In the genomic region with DNA sequence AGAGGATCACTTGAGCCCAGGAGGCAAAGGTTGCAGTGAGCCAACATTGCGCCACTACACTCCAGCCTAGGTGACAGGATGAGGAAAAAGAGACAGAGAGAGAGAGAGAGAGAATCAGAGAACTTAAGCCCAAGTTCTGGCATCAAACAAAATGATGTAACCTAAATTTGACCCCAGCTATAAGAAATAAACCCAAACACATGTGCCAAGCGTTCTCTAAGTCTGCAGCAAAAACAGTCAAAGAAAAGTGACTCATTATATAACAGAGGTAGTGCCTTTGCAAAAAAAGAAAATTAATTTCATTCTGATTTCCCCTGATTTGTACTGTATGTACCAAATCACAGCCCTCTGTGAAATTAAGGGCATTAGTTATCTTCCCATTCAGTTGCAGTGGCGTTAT, we compare ENCODE assay signal across 23 cellular contexts.
DNase-seq lines count a peak whose midpoint lies in the region; ATAC-seq and TF ChIP-seq lines count a peak whose summit lies in the region.
"Had no signal": no experiment of that assay in that cellular context is flagged by ENCODE, and none has a peak within 500 bp of the region (broad histone marks: within the 10 kb centered on the region; RNA-seq: fewer than 3 reads in every experiment).

No MANE protein-coding gene starts in this region.

- H2AFZ ChIP-seq in fibroblast of lung (ENCODE audit: low read length) (no peak overlapping the region), neural progenitor cell (replicated peaks) (no peak overlapping the region)
- H2AFZ ChIP-seq: GM23248 had no signal

- H3K9me3 ChIP-seq in fibroblast of lung (ENCODE audit: control insufficient read depth, insufficient read depth, low read depth, low read length) (no peaks in the 10 kb centered on the region), neural progenitor cell (ENCODE audit: low read depth) (no peaks in the 10 kb centered on the region), Caco-2 (no peaks in the 10 kb centered on the region)

- H3K36me3 ChIP-seq in fibroblast of lung (ENCODE audit: control insufficient read depth, insufficient read depth, low read length), result peaks cover 1% of the 10 kb centered on the region
- H3K36me3 ChIP-seq in neural progenitor cell, result no peaks in the 10 kb centered on the region
- H3K36me3 ChIP-seq in Caco-2 (ENCODE audit: control insufficient read depth, insufficient read depth, low read length), result no peaks in the 10 kb centered on the region

- CTCF ChIA-PET in Caco-2 (lab: Charles Lee), result no interaction called here

- H3K27ac ChIP-seq in fibroblast of lung (ENCODE audit: insufficient read depth, low read length) (no peak overlapping the region), neural progenitor cell (peak overlapping the region; percentile 39)
- H3K27ac ChIP-seq: GM23248, SK-N-MC had no signal

- peaks cover 3% of the 10 kb centered on the region for H3K36me3 Mint-ChIP-seq in neural progenitor cell
- H3K36me3 Mint-ChIP-seq in Caco-2 (ENCODE audit: insufficient read depth, unreplicated experiment), result no peaks in the 10 kb centered on the region
- H3K36me3 Mint-ChIP-seq: CD8-positive, alpha-beta memory T cell; T-cell had no signal

- H3K27ac Mint-ChIP-seq in neural progenitor cell, result no peak overlapping the region
- no peak overlapping the region for H3K27ac Mint-ChIP-seq in Caco-2 (ENCODE audit: unreplicated experiment)
- H3K27ac Mint-ChIP-seq: CD8-positive, alpha-beta memory T cell; T-cell had no signal

- H3K9ac ChIP-seq in fibroblast of lung (ENCODE audit: insufficient read depth, low read length), result no peak overlapping the region
- no peak overlapping the region for H3K9ac ChIP-seq in neural progenitor cell
- H3K9ac ChIP-seq: GM23248 had no signal

- H3K4me3 ChIP-seq in fibroblast of lung (replicated peaks in 1 of 4; ENCODE audit: control extremely low read depth in 1 of 4, insufficient read depth in 1 of 4, low read depth in 3 of 4, low read length in 4 of 4), result no peak overlapping the region
- H3K4me3 ChIP-seq in neural progenitor cell, result no peak overlapping the region
- no peak overlapping the region for H3K4me3 ChIP-seq in Caco-2 (ENCODE audit: low read depth, low read length)
- H3K4me3 ChIP-seq: GM23248, SK-N-MC had no signal

- POLR2A ChIA-PET in Caco-2 (lab: Charles Lee), result no interaction called here

- DNase-seq in EL (peak; percentile 18), LHCN-M2 (ENCODE audit: low read depth) (peak; percentile 23), fibroblast of lung (ENCODE audit: low read depth in 2 of 2) (peak; percentile 60 to 63), neural progenitor cell (ENCODE audit: low spot score) (no peak), NCI-H345 treated with DMSO at 0.1 percent for 48 hours (lab: John Stamatoyannopoulos, UW; ENCODE audit: unreplicated experiment) (no peak), Caco-2 (no peak)
- DNase-seq: C1 segment of cervical spinal cord; CD8-positive, alpha-beta memory T cell; DMS79 treated with DMSO at 0.1 percent for 48 hours; GM23248; KBM-7; NCI-H1417; NCI-H1930; NCI-H2171; NCI-H446 treated with DMSO at 0.1 percent for 48 hours; NCI-H774; OCI-M1; SHP77; T-cell had no signal

- H3K79me2 ChIP-seq in fibroblast of lung (ENCODE audit: control insufficient read depth, insufficient read depth, low read length), result peaks cover 31% of the 10 kb centered on the region
- peaks cover 57% of the 10 kb centered on the region for H3K79me2 ChIP-seq in neural progenitor cell (ENCODE audit: low read depth)

- H3K27me3 Mint-ChIP-seq in neural progenitor cell (ENCODE audit: insufficient read depth, low read depth) (no peaks in the 10 kb centered on the region), Caco-2 (ENCODE audit: insufficient read depth, unreplicated experiment) (peaks cover 7% of the 10 kb centered on the region)
- H3K27me3 Mint-ChIP-seq: CD8-positive, alpha-beta memory T cell; T-cell had no signal

- H3K4me3 Mint-ChIP-seq in neural progenitor cell (no peak overlapping the region), Caco-2 (ENCODE audit: unreplicated experiment) (no peak overlapping the region)
- H3K4me3 Mint-ChIP-seq: CD8-positive, alpha-beta memory T cell; T-cell had no signal

- no peak overlapping the region for H3K4me2 ChIP-seq in fibroblast of lung (ENCODE audit: extremely low read depth, insufficient read depth, low read length)
- H3K4me2 ChIP-seq in neural progenitor cell, result no peak overlapping the region

- H3K4me1 ChIP-seq in fibroblast of lung (ENCODE audit: control insufficient read depth, extremely low read depth, insufficient read depth, low read length) (no peaks in the 10 kb centered on the region), neural progenitor cell (peaks cover 27% of the 10 kb centered on the region), Caco-2 (no peaks in the 10 kb centered on the region)

- H3F3A ChIP-seq in neural progenitor cell (ENCODE audit: low read depth), result peaks cover 12% of the 10 kb centered on the region

- H3K9me3 Mint-ChIP-seq in neural progenitor cell, result no peaks in the 10 kb centered on the region
- no peaks in the 10 kb centered on the region for H3K9me3 Mint-ChIP-seq in Caco-2 (ENCODE audit: unreplicated experiment)

- no TSS peak for BruUV-seq in Caco-2 (replicated peaks; lab: Mats Ljungman, UMichigan)

- H3K27me3 ChIP-seq in fibroblast of lung (ENCODE audit: control insufficient read depth, insufficient read depth, low read length) (no peaks in the 10 kb centered on the region), neural progenitor cell (no peaks in the 10 kb centered on the region), Caco-2 (replicated peaks; ENCODE audit: control insufficient read depth, insufficient read depth, low read length) (no peaks in the 10 kb centered on the region)

- intact Hi-C loops in Caco-2 (cut with micrococcal nuclease; ENCODE audit: unreplicated experiment), result no loop called here

- no peak for TF ChIP-seq CTCF in fibroblast of lung (conservative IDR thresholded peaks at IDR 0.05 in 1 of 2, IDR thresholded peaks at IDR 0.05 in 1 of 2; ENCODE audit: low read depth in 1 of 2, low read length in 2 of 2)
- no peak for TF ChIP-seq CTCF in neural progenitor cell (IDR thresholded peaks at IDR 0.05)
- TF ChIP-seq CTCF in Caco-2 (IDR thresholded peaks at IDR 0.05; ENCODE audit: insufficient read depth in 1 of 2, low read depth in 1 of 2, low read length in 1 of 2, severe bottlenecking in 1 of 2, unreplicated experiment in 1 of 2), result no peak

- ATAC-seq in HG03139 (IDR thresholded peaks at IDR 0.05; ENCODE audit: unreplicated experiment) (no peak), GM21515 (IDR thresholded peaks at IDR 0.05; ENCODE audit: unreplicated experiment) (no peak)
- ATAC-seq: HCT116, T-cell had no signal

- H4K20me1 ChIP-seq in fibroblast of lung (ENCODE audit: control insufficient read depth, extremely low read depth, insufficient read depth, low read length) (no peaks in the 10 kb centered on the region), neural progenitor cell (ENCODE audit: low read depth) (peaks cover 42% of the 10 kb centered on the region)

- H3K4me1 Mint-ChIP-seq in neural progenitor cell, result peaks cover 29% of the 10 kb centered on the region
- no peaks in the 10 kb centered on the region for H3K4me1 Mint-ChIP-seq in Caco-2 (ENCODE audit: low read depth, unreplicated experiment)
- H3K4me1 Mint-ChIP-seq: CD8-positive, alpha-beta memory T cell; T-cell had no signal

Comparison
In these comparisons a context has a peak if more than half of its experiments do, and no peak if none do; other contexts are left out.
1. DNase-seq: peak in EL (single experiment), LHCN-M2 (single experiment) and fibroblast of lung (2 of 2); none in neural progenitor cell (single experiment), NCI-H345 treated with DMSO at 0.1 percent for 48 hours (single experiment) and Caco-2 (0 of 2).